Comparison of ENCODE assay signal across 21 cellular contexts in genomic region chr3:81713018-81713417, GRCh38. TPM values are rescaled to one million over a fixed set of nuclear protein-coding genes. Genes with fewer than 3 reads are reported as not detected.
DNase-seq lines count a peak whose midpoint lies in the region; ATAC-seq and TF ChIP-seq lines count a peak whose summit lies in the region.
"Had no signal": no experiment of that assay in that cellular context is flagged by ENCODE, and none has a peak within 500 bp of the region (broad histone marks: within the 10 kb centered on the region; RNA-seq: fewer than 3 reads in every experiment).

No MANE protein-coding gene starts in this region.

- H4K5ac ChIP-seq in IMR-90 (ENCODE audit: low read depth, low read length): peak overlapping the region; percentile 53; the same call in 1 of the 2 replicates

- no peak overlapping the region for H2BK20ac ChIP-seq in IMR-90 (ENCODE audit: low read depth, low read length)

- TF ChIP-seq POLR2A in IMR-90 (IDR thresholded peaks at IDR 0.05; ENCODE audit: low read depth, low read length): no peak

- no peak for ATAC-seq in IMR-90 (ENCODE audit: low read depth)
- peak; percentile 97 for ATAC-seq in esophagus mucosa
- no peak for ATAC-seq in GM18858 (IDR thresholded peaks at IDR 0.05; ENCODE audit: unreplicated experiment)
- ATAC-seq: GM23338, HCT116, PC-3 had no signal

- H3K56ac ChIP-seq in IMR-90 (ENCODE audit: extremely low read depth, insufficient read depth, low read length): no peak overlapping the region

- no peak overlapping the region for H3K4ac ChIP-seq in IMR-90 (ENCODE audit: low read depth, low read length)

- no peak overlapping the region for H3K27ac Mint-ChIP-seq in activated naive CD4-positive, alpha-beta T cell treated with anti-CD3 and anti-CD28 coated beads, Interleukin-2, amount 10 ng/mL, durations not matched to agents 7 days and 5 days
- H3K27ac Mint-ChIP-seq: B cell, GM23338 had no signal

- H3K36me3 Mint-ChIP-seq in activated naive CD4-positive, alpha-beta T cell treated with anti-CD3 and anti-CD28 coated beads, Interleukin-2, amount 10 ng/mL, durations not matched to agents 7 days and 5 days: no peaks in the 10 kb centered on the region

- no peak overlapping the region for H4K91ac ChIP-seq in IMR-90 (ENCODE audit: insufficient read depth, low read depth, low read length)

- TF ChIP-seq CTCF in IMR-90 (conservative IDR thresholded peaks at IDR 0.05; ENCODE audit: low read depth, low read length) (no peak), VCaP (conservative IDR thresholded peaks at IDR 0.05) (no peak), neural cell (IDR thresholded peaks at IDR 0.05; ENCODE audit: poor library complexity, severe bottlenecking) (no peak)

- intact Hi-C loops in IMR-90 (cut with micrococcal nuclease): no loop called here

- H3K4me2 ChIP-seq in IMR-90 (ENCODE audit: low read depth, low read length) (no peak overlapping the region), neural cell (ENCODE audit: low read length) (no peak overlapping the region)
- H3K4me2 ChIP-seq: GM23338 had no signal

- CTCF ChIA-PET in IMR-90 (lab: Yijun Ruan, JAX): no interaction called here
- CTCF ChIA-PET in activated naive CD4-positive, alpha-beta T cell treated with anti-CD3 and anti-CD28 coated beads, Interleukin-2, amount 10 ng/mL, durations not matched to agents 7 days and 5 days (lab: Charles Lee): no interaction called here

- no TSS peak for BruUV-seq in IMR-90 (replicated peaks; lab: Mats Ljungman, UMichigan)

- WGBS in IMR-90 (ENCODE audit: extremely low coverage in 2 of 2, insufficient read length in 1 of 2), 2 experiments: 95% methylated on average over 4 of the region's 4 CpGs; no CpG with 5 or more reads in 1 of the 2 experiments

- no peak overlapping the region for H3K14ac ChIP-seq in IMR-90 (replicated peaks; ENCODE audit: low read depth, low read length)

- H3K4me3 ChIP-seq in IMR-90 (ENCODE audit: insufficient read depth, low read depth, low read length) (no peak overlapping the region), neural cell (ENCODE audit: low read length) (no peak overlapping the region)
- H3K4me3 ChIP-seq: GM23338 had no signal

- H3K9me3 ChIP-seq in IMR-90 (ENCODE audit: control insufficient read depth, insufficient read depth, low read length) (0 out of 2 replicates have a peak, but pooled peaks cover 2% of the 10 kb centered on the region), neural cell (ENCODE audit: low read length) (no peaks in the 10 kb centered on the region)

- no peaks in the 10 kb centered on the region for H3K9me3 Mint-ChIP-seq in activated naive CD4-positive, alpha-beta T cell treated with anti-CD3 and anti-CD28 coated beads, Interleukin-2, amount 10 ng/mL, durations not matched to agents 7 days and 5 days
- H3K9me3 Mint-ChIP-seq: GM23338 had no signal

- no peak overlapping the region for H2BK15ac ChIP-seq in IMR-90 (ENCODE audit: low read depth, low read length)

- no peak overlapping the region for H3K27ac ChIP-seq in IMR-90 (ENCODE audit: insufficient read depth, low read length)
- peak overlapping the region; percentile 82 for H3K27ac ChIP-seq in VCaP
- H3K27ac ChIP-seq in neural cell (ENCODE audit: low read length): peak overlapping the region; percentile 0

- H2AK9ac ChIP-seq in IMR-90 (replicated peaks; ENCODE audit: low read depth, low read length, poor library complexity): no peak overlapping the region

- H2AFZ ChIP-seq in IMR-90 (replicated peaks; ENCODE audit: low read length, poor library complexity) (no peak overlapping the region), neural cell (ENCODE audit: low read depth, low read length) (no peak overlapping the region)
- H2AFZ ChIP-seq: GM23338 had no signal

- 0 out of 2 replicates have a peak, but pooled peaks cover 5% of the 10 kb centered on the region for H3K4me1 ChIP-seq in IMR-90 (ENCODE audit: control insufficient read depth, insufficient read depth, low read length)

- peak; percentile 60 for TF ChIP-seq EP300 in neural cell (conservative IDR thresholded peaks at IDR 0.05; ENCODE audit: poor library complexity, severe bottlenecking)

- H3K9me2 ChIP-seq in neural cell (ENCODE audit: insufficient read depth, low read length): no peaks in the 10 kb centered on the region

- H3K4me3 Mint-ChIP-seq in activated naive CD4-positive, alpha-beta T cell treated with anti-CD3 and anti-CD28 coated beads, Interleukin-2, amount 10 ng/mL, durations not matched to agents 7 days and 5 days: no peak overlapping the region
- H3K4me3 Mint-ChIP-seq: B cell, GM23338 had no signal

- H3K9ac ChIP-seq in IMR-90 (ENCODE audit: low read depth, low read length): no peak overlapping the region
- no peak overlapping the region for H3K9ac ChIP-seq in neural cell (ENCODE audit: low read length)

- dilution Hi-C loops in IMR-90 (cut with HindIII; ENCODE audit: low sequenced_read_pairs, unreplicated experiment): no loop called here

- H2AK5ac ChIP-seq in IMR-90 (ENCODE audit: low read depth, low read length): no peak overlapping the region

- H2BK120ac ChIP-seq in IMR-90 (ENCODE audit: low read depth, low read length): no peak overlapping the region

- no peaks in the 10 kb centered on the region for H3F3A ChIP-seq in neural cell (ENCODE audit: insufficient read depth, low read length, poor library complexity, severe bottlenecking)

- H3K23ac ChIP-seq in IMR-90 (ENCODE audit: low read depth, low read length): no peak overlapping the region

- peaks cover 16 to 36% of the 10 kb centered on the region in 2 experiments for H3K79me1 ChIP-seq in IMR-90 (ENCODE audit: low read depth in 1 of 2, low read length in 2 of 2)

- TF ChIP-seq RAD21 in IMR-90 (IDR thresholded peaks at IDR 0.05; ENCODE audit: low read length) (no peak), neural cell (conservative IDR thresholded peaks at IDR 0.05) (no peak)

- H3K9me1 ChIP-seq in IMR-90 (ENCODE audit: insufficient read depth, low read length): peaks cover 6% of the 10 kb centered on the region

- H2BK5ac ChIP-seq in IMR-90 (ENCODE audit: low read depth, low read length, poor library complexity, severe bottlenecking): no peak overlapping the region

- H4K8ac ChIP-seq in IMR-90 (ENCODE audit: low read depth in 2 of 2, low read length in 2 of 2): no peak overlapping the region

- H3K79me2 ChIP-seq in neural cell (replicated peaks; ENCODE audit: insufficient read depth, low read length): no peaks in the 10 kb centered on the region

- H3K36me3 ChIP-seq in IMR-90 (ENCODE audit: control insufficient read depth, insufficient read depth, low read length) (peaks cover 3% of the 10 kb centered on the region; the same call in 1 of the 2 replicates), neural cell (ENCODE audit: insufficient read depth, low read length) (no peaks in the 10 kb centered on the region)

- in situ Hi-C loops in IMR-90 (cut with MboI; ENCODE audit: low sequenced_read_pairs): no loop called here

- H3K27me3 ChIP-seq in IMR-90 (ENCODE audit: control insufficient read depth, insufficient read depth, low read length) (no peaks in the 10 kb centered on the region), neural cell (ENCODE audit: insufficient read depth, low read depth, low read length) (no peaks in the 10 kb centered on the region)

- H4K20me1 ChIP-seq in IMR-90 (ENCODE audit: insufficient read depth, low read length) (peaks cover 3% of the 10 kb centered on the region; the same call in 1 of the 2 replicates), neural cell (ENCODE audit: insufficient read depth) (no peaks in the 10 kb centered on the region)

- POLR2A ChIA-PET in IMR-90 (lab: Charles Lee; ENCODE audit: unreplicated experiment): no interaction called here

- no peaks in the 10 kb centered on the region for H3K27me3 Mint-ChIP-seq in activated naive CD4-positive, alpha-beta T cell treated with anti-CD3 and anti-CD28 coated beads, Interleukin-2, amount 10 ng/mL, durations not matched to agents 7 days and 5 days
- H3K27me3 Mint-ChIP-seq: B cell had no signal

- H3K18ac ChIP-seq in IMR-90 (ENCODE audit: low read depth, low read length): no peak overlapping the region

- H3K4me1 Mint-ChIP-seq in activated naive CD4-positive, alpha-beta T cell treated with anti-CD3 and anti-CD28 coated beads, Interleukin-2, amount 10 ng/mL, durations not matched to agents 7 days and 5 days: no peaks in the 10 kb centered on the region
- H3K4me1 Mint-ChIP-seq: GM23338 had no signal

- DNase-seq in IMR-90: no peak
- no peak for DNase-seq in NK-92 (lab: John Stamatoyannopoulos, UW; ENCODE audit: unreplicated experiment)
- no peak for DNase-seq in activated naive CD4-positive, alpha-beta T cell treated with anti-CD3 and anti-CD28 coated beads, Interleukin-2, amount 10 ng/mL, durations not matched to agents 7 days and 5 days
- DNase-seq in T-helper 9 cell: no peak
- DNase-seq: COR-L47, DMS 273 treated with DMSO at 0.1 percent for 48 hours, KBM-7, NCI-H1105 treated with DMSO at 0.1 percent for 48 hours, NCI-H1694, NCI-H510A treated with DMSO at 0.1 percent for 48 hours, NCI-H82, PC-3, RPMI8226, SHP77 treated with DMSO at 0.1 percent for 48 hours had no signal

TF ChIP-seq in IMR-90, 13 proteins besides CTCF, POLR2A, EP300 and RAD21 (continues in another document):
- TF ChIP-seq BHLHE40 (IDR thresholded peaks at IDR 0.05; ENCODE audit: low read depth, low read length): no peak
- TF ChIP-seq CHD1 (IDR thresholded peaks at IDR 0.05; ENCODE audit: low read depth, low read length): no peak
- TF ChIP-seq MXI1 (IDR thresholded peaks at IDR 0.05; ENCODE audit: borderline replicate concordance, low read depth, low read length): no peak

RNA-seq across cellular contexts. Expression of gene GBE1, which starts 48.4 kb away (rescaled TPM):
- total RNA-seq in IMR-90 (2012; rRNA removed) (90.3 and 122 TPM in 2 replicates), esophagus mucosa (25.9 TPM)
- polyA plus RNA-seq in IMR-90 (2012; rRNA removed) (26.5 and 36.7 TPM in 2 replicates), neural cell (2.4 and 3.1 TPM in 2 replicates)
- polyA plus RNA-seq in IMR-90 (2012; cell fraction: cytosol; rRNA removed): 5.6 and 6.6 TPM in 2 replicates
- polyA plus RNA-seq in IMR-90 (2012; cell fraction: nucleus; rRNA removed; ENCODE audit: low replicate concordance): 2.0 and 25.1 TPM in 2 replicates
- 4.4 and 5.7 TPM in 2 replicates for polyA minus RNA-seq in neural cell
